Comparison of ENCODE assay signal across 18 cellular contexts in genomic region chr11:61683116-61683515, GRCh38. TPM values are rescaled to one million over a fixed set of nuclear protein-coding genes. Genes with fewer than 3 reads are reported as not detected.
"Had no signal": no experiment of that assay in that cellular context is flagged by ENCODE, and none has a peak within 500 bp of the region (broad histone marks: within the 10 kb centered on the region; RNA-seq: fewer than 3 reads in every experiment).

No MANE protein-coding gene starts in this region.

- H3K36me3 Mint-ChIP-seq: activated CD4-positive, alpha-beta memory T cell treated with anti-CD3 and anti-CD28 coated beads for 36 hours; naive thymus-derived CD4-positive, alpha-beta T cell; neural progenitor cell had no signal

- H3K4me3 ChIP-seq: cardiac muscle cell, heart right ventricle, lower lobe of right lung, neural progenitor cell, upper lobe of right lung had no signal

- H3K27ac Mint-ChIP-seq: activated B cell treated with CpG ODN at 0.5 μM for 24 hours; activated CD4-positive, alpha-beta memory T cell treated with anti-CD3 and anti-CD28 coated beads for 36 hours; activated CD4-positive, alpha-beta T cell treated with anti-CD3 and anti-CD28 coated beads for 36 hours; activated naive CD4-positive, alpha-beta T cell treated with anti-CD3 and anti-CD28 coated beads for 36 hours; naive thymus-derived CD4-positive, alpha-beta T cell; neural progenitor cell; progenitor cell of endocrine pancreas; T-helper 17 cell had no signal

- H2AFZ ChIP-seq: neural progenitor cell had no signal

- H3K27me3 Mint-ChIP-seq: progenitor cell of endocrine pancreas had no signal

- H3K4me3 Mint-ChIP-seq: activated B cell treated with CpG ODN at 0.5 μM for 24 hours; activated CD4-positive, alpha-beta memory T cell treated with anti-CD3 and anti-CD28 coated beads for 36 hours; activated CD4-positive, alpha-beta T cell treated with anti-CD3 and anti-CD28 coated beads for 36 hours; activated naive CD4-positive, alpha-beta T cell treated with anti-CD3 and anti-CD28 coated beads for 36 hours; naive thymus-derived CD4-positive, alpha-beta T cell; neural progenitor cell; T-helper 17 cell had no signal

- H3K9me3 Mint-ChIP-seq: activated B cell treated with CpG ODN at 0.5 μM for 24 hours; activated CD4-positive, alpha-beta memory T cell treated with anti-CD3 and anti-CD28 coated beads for 36 hours; activated naive CD4-positive, alpha-beta T cell treated with anti-CD3 and anti-CD28 coated beads for 36 hours; neural progenitor cell had no signal

- H3K9ac ChIP-seq: neural progenitor cell had no signal

- DNase-seq: activated B cell treated with CpG ODN at 0.5 μM for 24 hours; activated CD4-positive, alpha-beta memory T cell treated with anti-CD3 and anti-CD28 coated beads for 36 hours; activated CD4-positive, alpha-beta T cell treated with anti-CD3 and anti-CD28 coated beads for 36 hours; activated naive CD4-positive, alpha-beta T cell treated with anti-CD3 and anti-CD28 coated beads for 36 hours; activated T-cell treated with anti-CD3 and anti-CD28 coated beads, Interleukin-2, amount 50 U/mL, for 48 hours; heart right ventricle; lower lobe of right lung; mesendoderm; naive thymus-derived CD4-positive, alpha-beta T cell; right cardiac atrium; stimulated activated CD4-positive, alpha-beta T cell treated with anti-CD3 and anti-CD28 coated beads, Interleukin-12 subunit alpha, Interleukin-12 subunit beta, amount 100 ng/mL, for 4 hours; stimulated activated CD4-positive, alpha-beta T cell treated with anti-CD3 and anti-CD28 coated beads, Interleukin-4, amount 100 ng/mL, for 4 hours; stimulated activated naive CD8-positive, alpha-beta T cell treated with anti-CD3 and anti-CD28 coated beads, Interleukin-15, Interleukin-2, amounts not matched to agents 100 U/mL and 50 U/mL, for 24 hours; T-helper 17 cell; upper lobe of right lung had no signal

- ATAC-seq: activated CD4-positive, alpha-beta T cell treated with anti-CD3 and anti-CD28 coated beads for 36 hours; lower lobe of right lung; naive thymus-derived CD4-positive, alpha-beta T cell; right cardiac atrium; stimulated activated naive CD8-positive, alpha-beta T cell treated with anti-CD3 and anti-CD28 coated beads, Interleukin-15, Interleukin-2, amounts not matched to agents 100 U/mL and 50 U/mL, for 24 hours; T-helper 17 cell; upper lobe of right lung had no signal

- H3K36me3 ChIP-seq: cardiac muscle cell, heart right ventricle, lower lobe of right lung, neural progenitor cell, upper lobe of right lung had no signal

- H3K27ac ChIP-seq: cardiac muscle cell, lower lobe of right lung, neural progenitor cell, upper lobe of right lung had no signal

- H3K9me3 ChIP-seq: heart right ventricle, lower lobe of right lung, upper lobe of right lung had no signal

- H3K4me2 ChIP-seq: neural progenitor cell had no signal

RNA-seq across cellular contexts. Expression of gene DAGLA, which starts 2.9 kb away (rescaled TPM):
- total RNA-seq: activated B cell treated with CpG ODN at 0.5 μM for 24 hours had no signal
